In the genomic region with DNA sequence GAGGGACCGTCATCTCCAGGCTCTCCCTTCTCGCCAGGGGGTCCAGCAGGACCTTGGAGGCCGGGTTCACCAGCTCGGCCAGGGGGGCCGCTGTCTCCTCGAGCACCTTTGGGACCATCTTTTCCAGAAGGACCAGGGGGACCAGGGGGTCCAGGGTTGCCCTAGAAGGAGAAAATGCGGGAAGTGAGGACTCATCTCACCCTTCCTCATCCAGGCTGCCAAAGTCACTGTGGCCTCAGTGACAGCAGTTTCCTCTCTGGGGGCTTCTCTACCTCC, we compare ENCODE assay signal across 6 cellular contexts. TPM values are rescaled to one million over a fixed set of nuclear protein-coding genes. Genes with fewer than 3 reads are reported as not detected.
"Had no signal": no experiment of that assay in that cellular context is flagged by ENCODE, and none has a peak within 500 bp of the region (broad histone marks: within the 10 kb centered on the region; RNA-seq: fewer than 3 reads in every experiment).

No MANE protein-coding gene starts in this region.

- H3K4me3 ChIP-seq: GM23338, K562 had no signal

- H3K4me2 ChIP-seq: GM23338 had no signal

- H2AFZ ChIP-seq: GM23338 had no signal

- H3K9me3 Mint-ChIP-seq: GM23338, H9 had no signal

- H3K4me3 Mint-ChIP-seq: GM23338, H9 had no signal

- H3K27ac Mint-ChIP-seq: GM23338 had no signal

- DNase-seq: H9, HCEC 1CT, IMR-90 had no signal

RNA-seq across cellular contexts. Expression of a gene that starts 25.7 kb away (rescaled TPM):
- total RNA-seq: HT-29, IMR-90, K562 had no signal
